ENCODE assay signal across 8 cellular contexts in the genomic region with DNA sequence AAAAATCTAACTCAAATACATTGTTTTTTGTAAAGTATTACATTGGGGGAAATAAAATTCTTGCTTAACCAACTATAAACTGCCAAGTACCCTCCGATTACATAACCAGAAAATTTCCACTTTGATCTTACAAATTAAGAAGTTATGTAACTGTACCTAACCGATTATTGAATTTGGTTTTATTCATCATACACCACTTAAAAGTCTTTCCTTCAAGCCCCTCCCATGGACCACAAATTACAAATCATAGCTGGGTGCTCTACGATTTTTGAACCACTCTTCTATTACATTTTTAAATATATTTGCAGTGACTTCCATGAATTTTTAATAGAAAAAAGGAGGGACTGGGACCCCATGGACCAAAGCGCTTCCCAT. TPM values are rescaled to one million over a fixed set of nuclear protein-coding genes. Genes with fewer than 3 reads are reported as not detected.
DNase-seq lines count a peak whose midpoint lies in the region; FAIRE-seq and TF ChIP-seq lines count a peak whose summit lies in the region.

No MANE protein-coding gene starts in this region.

- peak; percentile 36 for DNase-seq in DMS79 treated with DMSO at 0.1 percent for 48 hours (lab: John Stamatoyannopoulos, UW)
- DNase-seq in DMS79 (lab: John Stamatoyannopoulos, UW), result no peak
- peak; percentile 50 for DNase-seq in fibroblast of the aortic adventitia (ENCODE audit: low read depth)
- DNase-seq in small intestine, result no peak
- DNase-seq in cortex of kidney (lab: John Stamatoyannopoulos, UW), result no peak
- DNase-seq in NCI-H146 treated with DMSO at 0.1 percent for 48 hours (lab: John Stamatoyannopoulos, UW; ENCODE audit: unreplicated experiment), result no peak
- DNase-seq in NCI-H187 treated with DMSO at 0.1 percent for 48 hours (lab: John Stamatoyannopoulos, UW), result no peak

- no peak for FAIRE-seq in small intestine (lab: Jason Lieb, UNC)

- peak overlapping the region; percentile 82 for H3K9ac ChIP-seq in SU-DHL-6 (ENCODE audit: low read length)

- H3K27me3 ChIP-seq in SU-DHL-6 (ENCODE audit: low read length) (no peaks in the 10 kb centered on the region), small intestine (ENCODE audit: control insufficient read depth in 2 of 2, insufficient read depth in 2 of 2, low read length in 2 of 2) (no peaks in the 10 kb centered on the region)

- no peaks in the 10 kb centered on the region for H3K9me3 ChIP-seq in SU-DHL-6 (ENCODE audit: insufficient read depth, low read length)
- H3K9me3 ChIP-seq in small intestine (ENCODE audit: control insufficient read depth, low read depth), result no peaks in the 10 kb centered on the region

- H3K36me3 ChIP-seq in SU-DHL-6 (ENCODE audit: low read length), result peaks cover 4% of the 10 kb centered on the region; the same call in 1 of the 2 replicates
- no peaks in the 10 kb centered on the region for H3K36me3 ChIP-seq in small intestine (ENCODE audit: control insufficient read depth in 2 of 2, insufficient read depth in 2 of 2, low read length in 2 of 2)

- TF ChIP-seq CTCF in SU-DHL-6 (IDR thresholded peaks at IDR 0.05; ENCODE audit: insufficient read depth, low read length, poor library complexity, severe bottlenecking), result no peak
- no peak for TF ChIP-seq CTCF in fibroblast of the aortic adventitia (IDR thresholded peaks at IDR 0.05; ENCODE audit: insufficient read depth, low read length)

- H2AFZ ChIP-seq in SU-DHL-6 (ENCODE audit: low read depth, low read length, severe bottlenecking), result peak overlapping the region; percentile 27

- peak overlapping the region; percentile 86 for H3K4me2 ChIP-seq in SU-DHL-6 (ENCODE audit: low read depth, low read length, poor library complexity, severe bottlenecking)

- H3K27ac ChIP-seq in SU-DHL-6 (ENCODE audit: low read depth, low read length) (peak overlapping the region; percentile 91), small intestine (ENCODE audit: low read depth in 1 of 2, low read length in 1 of 2) (peak overlapping the region in 1 of 2 donors; percentile 84)

- peaks cover 55% of the 10 kb centered on the region for H3K79me2 ChIP-seq in SU-DHL-6 (ENCODE audit: insufficient read depth, low read length)

- H3F3A ChIP-seq in SU-DHL-6 (ENCODE audit: insufficient read depth), result peaks cover 55% of the 10 kb centered on the region

- no peaks in the 10 kb centered on the region for H3K4me1 ChIP-seq in small intestine (ENCODE audit: control insufficient read depth in 2 of 2, insufficient read depth in 1 of 2, low read depth in 1 of 2, low read length in 1 of 2)

- WGBS in small intestine, 3 donors, result 12 to 26% (median 26%) methylated on average over 4 of the region's 4 CpGs

- H3K4me3 ChIP-seq in SU-DHL-6 (ENCODE audit: insufficient read depth, low read length, poor library complexity, severe bottlenecking) (peak overlapping the region; percentile 98), fibroblast of the aortic adventitia (ENCODE audit: low read depth, low read length) (peak overlapping the region; percentile 91), small intestine (ENCODE audit: low read depth in 1 of 2, low read length in 2 of 2) (peak overlapping the region; percentile 57 to 63)

- H3K9me2 ChIP-seq in SU-DHL-6 (replicated peaks; ENCODE audit: insufficient read depth, low read length), result no peaks in the 10 kb centered on the region

- no peaks in the 10 kb centered on the region for H4K20me1 ChIP-seq in SU-DHL-6 (ENCODE audit: low read depth, low read length)

RNA-seq across cellular contexts. Expression of gene ZNF680, which starts 0.6 kb away (rescaled TPM):
- 14.6 and 20.4 TPM in 2 replicates for total RNA-seq in fibroblast of the aortic adventitia (ENCODE audit: low replicate concordance)
- polyA plus RNA-seq in small intestine, result 1 to 10 TPM; 1.4 to 3.9 (median 1.8) TPM

Comparison
In these comparisons a context has a peak if more than half of its experiments do, and no peak if none do; other contexts are left out.
1. DNase-seq: peak in DMS79 treated with DMSO at 0.1 percent for 48 hours (single experiment) and fibroblast of the aortic adventitia (single experiment); none in DMS79 (single experiment), small intestine (single experiment), cortex of kidney (single experiment), NCI-H146 treated with DMSO at 0.1 percent for 48 hours (single experiment) and NCI-H187 treated with DMSO at 0.1 percent for 48 hours (single experiment).
2. Peak in every context shown above with its lines, with median percentiles within 50 percentile points of each other: H3K4me3 ChIP-seq.